Comparison of ENCODE assay signal across 9 cellular contexts in the genomic region with DNA sequence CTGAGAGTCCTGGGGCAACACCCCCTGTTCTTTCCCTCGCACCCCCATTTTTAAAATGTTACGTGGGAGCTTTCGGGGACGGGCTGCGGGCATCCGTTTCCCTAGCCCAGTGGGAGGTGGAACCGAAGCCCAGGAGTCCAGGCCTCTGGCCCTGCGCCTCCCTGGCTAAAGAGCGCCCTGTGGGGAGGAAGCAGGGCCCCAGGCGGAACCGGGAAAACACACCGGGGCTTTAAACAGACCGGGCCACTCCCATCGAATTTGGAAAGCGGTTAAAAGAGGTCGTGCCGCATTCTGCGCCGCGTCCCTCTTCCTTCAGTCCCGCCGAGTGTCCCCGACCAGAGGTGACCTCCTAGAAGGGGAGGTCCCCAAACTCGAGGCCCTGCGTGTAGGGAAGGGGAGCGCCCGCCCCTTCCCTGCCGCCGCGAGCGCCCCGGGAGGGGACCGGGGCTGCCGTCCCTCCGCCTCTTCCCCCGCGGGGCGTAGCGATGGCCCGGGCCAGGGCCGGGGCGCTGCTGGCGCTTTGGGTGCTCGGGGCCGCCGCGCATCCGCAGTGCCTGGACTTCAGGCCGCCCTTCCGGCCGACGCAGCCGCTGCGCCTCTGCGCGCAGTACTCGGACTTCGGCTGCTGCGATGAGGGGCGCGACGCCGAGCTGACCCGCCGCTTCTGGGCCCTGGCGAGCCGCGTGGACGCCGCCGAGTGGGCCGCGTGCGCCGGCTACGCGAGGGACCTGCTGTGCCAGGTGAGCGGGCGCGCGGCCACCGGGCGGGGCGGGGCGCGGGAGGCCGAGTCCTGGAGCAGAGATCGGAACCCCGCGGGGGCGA. TPM values are rescaled to one million over a fixed set of nuclear protein-coding genes. Genes with fewer than 3 reads are reported as not detected.
DNase-seq lines count a peak whose midpoint lies in the region; ATAC-seq and TF ChIP-seq lines count a peak whose summit lies in the region.
"Had no signal": no experiment of that assay in that cellular context is flagged by ENCODE, and none has a peak within 500 bp of the region (broad histone marks: within the 10 kb centered on the region; RNA-seq: fewer than 3 reads in every experiment).

TSS of gene HHIPL1 (plus strand) at position 407 of the 822 bp plus-strand sequence. CDS start at position 486, 79 bp downstream.

- peaks cover 43 to 62% of the 10 kb centered on the region in 2 donors for H3K27me3 Mint-ChIP-seq in stimulated activated naive B cell treated with anti-CD40 and anti-IgM and Interleukin-4, amounts not matched to agents 10 μg/mL and 1 μg/mL and 100 μg/mL, for 72 hours

- no peaks in the 10 kb centered on the region for H3K36me3 Mint-ChIP-seq in stimulated activated naive B cell treated with anti-CD40 and anti-IgM and Interleukin-4, amounts not matched to agents 10 μg/mL and 1 μg/mL and 100 μg/mL, for 72 hours

- no peak within 1 kb of the TSS for H3K27ac Mint-ChIP-seq in stimulated activated naive B cell treated with anti-CD40 and anti-IgM and Interleukin-4, amounts not matched to agents 10 μg/mL and 1 μg/mL and 100 μg/mL, for 72 hours
- H3K27ac Mint-ChIP-seq: activated B cell treated with CpG ODN at 0.5 μM for 24 hours had no signal

- DNase-seq in HFF-Myc (ENCODE audit: extremely low read depth, low read depth) (no peak), cerebellum (ENCODE audit: low spot score) (peak; percentile 21), kidney epithelial cell (ENCODE audit: low read depth) (no peak), NCI-H1105 treated with DMSO at 0.1 percent for 48 hours (lab: John Stamatoyannopoulos, UW) (no peak), COR-L47 (lab: John Stamatoyannopoulos, UW) (no peak)
- no peak for DNase-seq in stimulated activated naive B cell treated with anti-CD40 and anti-IgM and Interleukin-4, amounts not matched to agents 10 μg/mL and 1 μg/mL and 100 μg/mL, for 72 hours
- DNase-seq in activated effector memory CD4-positive, alpha-beta T cell treated with anti-CD3 and anti-CD28 coated beads, Interleukin-2, amount 50 U/mL, for 16 hours: no peak
- DNase-seq: activated B cell treated with CpG ODN at 0.5 μM for 24 hours had no signal

- peak within 1 kb of the TSS; percentile 19 for H3K4me3 ChIP-seq in HFF-Myc (replicated peaks; ENCODE audit: low read depth, low read length)
- peak within 1 kb of the TSS; percentile 24 for H3K4me3 ChIP-seq in kidney epithelial cell (ENCODE audit: low read depth, low read length)

- H3K36me3 ChIP-seq in kidney epithelial cell (ENCODE audit: control insufficient read depth, insufficient read depth, low read length): no peaks in the 10 kb centered on the region

- no peaks in the 10 kb centered on the region for H3K9me3 Mint-ChIP-seq in stimulated activated naive B cell treated with anti-CD40 and anti-IgM and Interleukin-4, amounts not matched to agents 10 μg/mL and 1 μg/mL and 100 μg/mL, for 72 hours
- H3K9me3 Mint-ChIP-seq: activated B cell treated with CpG ODN at 0.5 μM for 24 hours had no signal

- H3K4me1 Mint-ChIP-seq in stimulated activated naive B cell treated with anti-CD40 and anti-IgM and Interleukin-4, amounts not matched to agents 10 μg/mL and 1 μg/mL and 100 μg/mL, for 72 hours: peaks cover 4 to 7% of the 10 kb centered on the region in 2 donors
- H3K4me1 Mint-ChIP-seq: activated B cell treated with CpG ODN at 0.5 μM for 24 hours had no signal

- H3K27me3 ChIP-seq in kidney epithelial cell (ENCODE audit: control insufficient read depth, insufficient read depth, low read length): peaks cover 2% of the 10 kb centered on the region

- peak within 1 kb of the TSS; percentile 39 to 46 for H3K4me3 Mint-ChIP-seq in stimulated activated naive B cell treated with anti-CD40 and anti-IgM and Interleukin-4, amounts not matched to agents 10 μg/mL and 1 μg/mL and 100 μg/mL, for 72 hours
- H3K4me3 Mint-ChIP-seq: activated B cell treated with CpG ODN at 0.5 μM for 24 hours had no signal

- no peak for TF ChIP-seq CTCF in HFF-Myc (IDR thresholded peaks at IDR 0.05; ENCODE audit: low read depth, low read length, missing control alignments)
- no peak for TF ChIP-seq CTCF in kidney epithelial cell (IDR thresholded peaks at IDR 0.05; ENCODE audit: insufficient read depth, low read length, poor library complexity, severe bottlenecking)

- ATAC-seq in stimulated activated naive B cell treated with anti-CD40 and anti-IgM and Interleukin-4, amounts not matched to agents 10 μg/mL and 1 μg/mL and 100 μg/mL, for 72 hours (replicated peaks): peak in 1 of 2 donors; percentile 28
- ATAC-seq in GM18517 (IDR thresholded peaks at IDR 0.05; ENCODE audit: unreplicated experiment): no peak

RNA-seq across cellular contexts. Expression of gene HHIPL1, which starts in this region (rescaled TPM):
- 4.3 TPM for total RNA-seq in cerebellum
- 1.1 and 4.8 TPM in 2 replicates for total RNA-seq in kidney epithelial cell
- total RNA-seq: activated B cell treated with CpG ODN at 0.5 μM for 24 hours had no signal
